8 cellular contexts compared by ENCODE assay signal in the genomic region with DNA sequence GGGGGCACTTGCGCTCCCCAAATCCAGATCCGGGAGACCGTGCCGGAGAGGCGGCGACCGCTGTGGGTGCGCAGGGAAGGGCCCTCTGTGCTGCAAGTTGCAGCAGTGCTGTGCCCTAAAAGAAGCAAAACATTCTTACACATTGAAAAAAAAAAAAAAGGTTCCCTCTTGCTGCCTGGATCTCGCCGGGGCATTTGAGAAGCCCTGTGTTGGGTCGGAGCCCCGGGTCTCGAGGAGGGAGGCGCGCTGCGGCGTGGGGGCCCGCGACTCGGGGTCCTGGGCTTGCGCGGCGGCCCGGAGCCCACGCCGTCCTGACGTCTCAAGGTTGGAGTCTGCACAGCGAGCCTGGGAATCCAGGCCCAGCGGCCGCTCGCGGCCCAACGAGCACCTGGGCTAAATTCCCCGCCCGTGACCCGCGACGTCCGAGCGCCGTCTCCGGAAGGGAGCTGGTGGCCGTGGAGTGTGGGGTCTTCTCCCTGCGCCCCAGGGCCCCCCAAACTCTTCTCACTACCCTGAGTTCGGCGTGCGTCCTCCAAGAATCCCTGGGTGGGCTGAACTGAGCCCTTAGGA. TPM values are rescaled to one million over a fixed set of nuclear protein-coding genes. Genes with fewer than 3 reads are reported as not detected.
A peak's percentile ranks its signal among the peaks of the same experiment; 100 is the strongest.
DNase-seq lines count a peak whose midpoint lies in the region; ATAC-seq and TF ChIP-seq lines count a peak whose summit lies in the region.

No MANE protein-coding gene starts in this region.

- no peaks in the 10 kb centered on the region for H3K36me3 ChIP-seq in HUES64 (ENCODE audit: insufficient read depth, low read length)

- H3K4me1 ChIP-seq in HUES64 (ENCODE audit: insufficient read depth, low read length) = peaks cover 19% of the 10 kb centered on the region

- peak overlapping the region; percentile 73 for H3K4me3 ChIP-seq in AG10803 (ENCODE audit: low read length)
- H3K4me3 ChIP-seq in HUES64 (ENCODE audit: low read length) = peak overlapping the region; percentile 88

- under 1% methylated on average over 47 of the region's 47 CpGs for WGBS in HUES64

- no peaks in the 10 kb centered on the region for H3K27me3 ChIP-seq in HUES64 (ENCODE audit: insufficient read depth, low read length)

- peak overlapping the region; percentile 96 for H3K9ac ChIP-seq in HUES64 (ENCODE audit: low read depth, low read length)

- peak overlapping the region; percentile 99 for H3K27ac ChIP-seq in HUES64 (ENCODE audit: low read depth, low read length)

- no peaks in the 10 kb centered on the region for H3K27me3 Mint-ChIP-seq in mesothelial cell of epicardium (ENCODE audit: low read depth)

- H3K27ac Mint-ChIP-seq in mesothelial cell of epicardium = peak overlapping the region; percentile 85

- ATAC-seq in HG03442 (IDR thresholded peaks at IDR 0.05; ENCODE audit: unreplicated experiment) = no peak
- no peak for ATAC-seq in HG03135 (IDR thresholded peaks at IDR 0.05; ENCODE audit: unreplicated experiment)

- H3K9me3 Mint-ChIP-seq in mesothelial cell of epicardium = no peaks in the 10 kb centered on the region

- no peaks in the 10 kb centered on the region for H3K9me3 ChIP-seq in HUES64 (ENCODE audit: insufficient read depth, low read depth, low read length)

- H3K4me3 Mint-ChIP-seq in mesothelial cell of epicardium = peak overlapping the region; percentile 72

- DNase-seq in AG10803 (ENCODE audit: low read depth) (peak; percentile 77), ecto neural progenitor cell (ENCODE audit: low spot score) (peak; percentile 69), mesothelial cell of epicardium (ENCODE audit: low spot score in 2 of 2, unreplicated experiment in 2 of 2) (peak; percentile 37 to 58), MV-4-11 (lab: John Stamatoyannopoulos, UW) (no peak), EL (no peak)

- H3K36me3 Mint-ChIP-seq in mesothelial cell of epicardium = no peaks in the 10 kb centered on the region

- H3K4me1 Mint-ChIP-seq in mesothelial cell of epicardium = peaks cover 30% of the 10 kb centered on the region

- TF ChIP-seq CTCF in AG10803 (conservative IDR thresholded peaks at IDR 0.05; ENCODE audit: low read length) = peak; percentile 50
- TF ChIP-seq CTCF in mesothelial cell of epicardium (IDR thresholded peaks at IDR 0.05; ENCODE audit: unreplicated experiment) = no peak

RNA-seq across cellular contexts. Expression of a gene that starts 1.3 kb away (rescaled TPM):
- polyA plus RNA-seq in HUES64 (2013, experiment 1 of 2) = 166 TPM
- 145 TPM for polyA plus RNA-seq in HUES64 (2013, experiment 2 of 2)
- 115 to 122 TPM (median 121 TPM) in 3 replicates for total RNA-seq in mesothelial cell of epicardium

Comparison
In these comparisons a context has a peak if more than half of its experiments do, and no peak if none do; other contexts are left out.
1. DNase-seq: peak in AG10803 (single experiment), ecto neural progenitor cell (single experiment) and mesothelial cell of epicardium (2 of 2); none in MV-4-11 (single experiment) and EL (single experiment).